ENCODE assay signal across 26 cellular contexts in the genomic region with DNA sequence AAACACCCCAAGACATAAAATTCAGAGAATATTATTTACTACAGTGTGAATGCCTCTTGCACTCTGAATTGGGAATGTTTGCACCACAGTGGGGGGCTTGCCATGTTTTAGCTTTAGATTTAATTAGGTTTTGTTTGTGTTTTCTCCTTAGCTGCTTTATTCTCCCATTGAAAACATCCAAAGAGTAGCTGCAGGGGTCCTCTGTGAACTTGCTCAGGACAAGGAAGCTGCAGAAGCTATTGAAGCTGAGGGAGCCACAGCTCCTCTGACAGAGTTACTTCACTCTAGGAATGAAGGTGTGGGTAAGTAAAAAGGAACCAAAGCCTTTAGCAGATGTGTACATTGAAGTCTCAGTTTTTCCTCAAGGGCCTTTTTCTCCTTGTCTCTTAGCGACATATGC. TPM values are rescaled to one million over a fixed set of nuclear protein-coding genes. Genes with fewer than 3 reads are reported as not detected.
DNase-seq lines count a peak whose midpoint lies in the region; ATAC-seq, FAIRE-seq and TF ChIP-seq lines count a peak whose summit lies in the region.
"Had no signal": no experiment of that assay in that cellular context is flagged by ENCODE, and none has a peak within 500 bp of the region (broad histone marks: within the 10 kb centered on the region; RNA-seq: fewer than 3 reads in every experiment).

No MANE protein-coding gene starts in this region.

- TF ChIP-seq EP300 in HepG2 (IDR thresholded peaks at IDR 0.05; ENCODE audit: low read depth in 2 of 2, low read length in 2 of 2) (no peak), HepG2 (CRISPR knock-in tag; IDR thresholded peaks at IDR 0.05; ENCODE audit: borderline replicate concordance) (no peak)

- H3K36me3 ChIP-seq in HepG2 (replicated peaks in 1 of 2; ENCODE audit: control insufficient read depth in 1 of 2, insufficient read depth in 2 of 2, low read length in 2 of 2): peaks cover 43 to 92% of the 10 kb centered on the region in 2 experiments
- peaks cover 18 to 85% (median 54%) of the 10 kb centered on the region in 4 donors for H3K36me3 ChIP-seq in right lobe of liver
- peaks cover 96% of the 10 kb centered on the region for H3K36me3 ChIP-seq in mesodermal cell (ENCODE audit: control insufficient read depth, insufficient read depth, low read length)

- no peak overlapping the region for H3K4me2 ChIP-seq in HepG2 (ENCODE audit: low read depth, low read length)
- H3K4me2 ChIP-seq: SK-N-SH had no signal

- no peak for TF ChIP-seq RAD21 in HepG2 (CRISPR knock-in tag; IDR thresholded peaks at IDR 0.05)

- H3K9me3 ChIP-seq in HepG2 (ENCODE audit: low read length): no peaks in the 10 kb centered on the region
- no peaks in the 10 kb centered on the region for H3K9me3 ChIP-seq in right lobe of liver
- no peaks in the 10 kb centered on the region for H3K9me3 ChIP-seq in mesodermal cell (ENCODE audit: control insufficient read depth, low read length)
- H3K9me3 ChIP-seq: SK-N-SH had no signal

- BruUV-seq in HepG2 (replicated peaks; lab: Mats Ljungman, UMichigan): no TSS peak

- 100% methylated on average over 1 of the region's 1 CpG for WGBS in HepG2 (ENCODE audit: low lambda C conversion rate)
- 80% methylated on average over 1 of the region's 1 CpG for WGBS in right lobe of liver (ENCODE audit: insufficient coverage, low coverage, low lambda C conversion rate, missing lambda C conversion rate)
- 67% methylated on average over 1 of the region's 1 CpG; no CpG with 5 or more reads in 1 of the 2 experiments for WGBS in mesodermal cell (ENCODE audit: insufficient coverage in 2 of 2), 2 experiments

- no peak overlapping the region for H3K9ac ChIP-seq in HepG2 (ENCODE audit: insufficient read depth, low read depth, low read length)
- H3K9ac ChIP-seq: SK-N-SH had no signal

- ATAC-seq in HepG2 (no peak), right lobe of liver (no peak), WTC11 (peak; percentile 49), HG03039 (IDR thresholded peaks at IDR 0.05; ENCODE audit: unreplicated experiment) (no peak)
- ATAC-seq: HCT116, Panc1 had no signal

- no peaks in the 10 kb centered on the region for H3K27me3 Mint-ChIP-seq in WTC11 (ENCODE audit: low read depth)
- H3K27me3 Mint-ChIP-seq in osteocyte (ENCODE audit: unreplicated experiment): no peaks in the 10 kb centered on the region
- H3K27me3 Mint-ChIP-seq: B cell had no signal

- H3K36me3 Mint-ChIP-seq in WTC11: peaks cover 88% of the 10 kb centered on the region
- H3K36me3 Mint-ChIP-seq in osteocyte (ENCODE audit: unreplicated experiment): peaks cover 79% of the 10 kb centered on the region

- H3K27ac Mint-ChIP-seq in WTC11: peak overlapping the region; percentile 36
- no peak overlapping the region for H3K27ac Mint-ChIP-seq in osteocyte (ENCODE audit: unreplicated experiment)
- H3K27ac Mint-ChIP-seq: B cell had no signal

- in situ Hi-C loops in HepG2 (cut with HindIII; ENCODE audit: extremely low pct_ligation_motif_present, low pct_unique_long_range_greater_than_20kb): no loop called here

- FAIRE-seq in HepG2 (lab: Jason Lieb, UNC): no peak
- FAIRE-seq: GM18507, GM19239, H1, HTR-8/SVneo had no signal

- POLR2A ChIA-PET in HepG2 (lab: Yijun Ruan, JAX): no interaction called here
- POLR2A ChIA-PET in WTC11 (lab: Charles Lee): interaction anchor here (1.0 to 1.4 kb wide), 2 partner anchors 8 to 36 kb away, joined by 4 to 6 read pairs; partner anchors contain the start of gene CTNNB1

- no peak overlapping the region for H3K27ac ChIP-seq in HepG2 (ENCODE audit: extremely low read length, insufficient read depth, low read length)
- no peak overlapping the region for H3K27ac ChIP-seq in right lobe of liver
- peak overlapping the region; percentile 17 for H3K27ac ChIP-seq in mesodermal cell (ENCODE audit: low read depth, low read length, severe bottlenecking)

- H3K27me3 ChIP-seq in HepG2 (ENCODE audit: control insufficient read depth in 1 of 2, insufficient read depth in 2 of 2, low read length in 2 of 2) (no peaks in the 10 kb centered on the region), right lobe of liver (no peaks in the 10 kb centered on the region)

- CTCF ChIA-PET in HepG2 (lab: Yijun Ruan, JAX; ENCODE audit: low intra/inter-chr PET ratio, low total read pairs) (no interaction called here), WTC11 (lab: Charles Lee) (interaction anchor here (0.8 to 2.1 kb wide), 3 partner anchors 202 to 656 kb away, joined by 4 to 5 read pairs (median 4); no protein-coding TSS in a partner anchor)

- DNase-seq in HepG2 (ENCODE audit: low spot score) (no peak), right lobe of liver (no peak), WTC11 (ENCODE audit: low spot score) (no peak), osteocyte (ENCODE audit: extremely low spot score, unreplicated experiment) (no peak), NCI-H345 treated with DMSO at 0.1 percent for 48 hours (lab: John Stamatoyannopoulos, UW; ENCODE audit: unreplicated experiment) (no peak)
- DNase-seq: DMS53, GDM1, MM.1S, NCI-H1048, NCI-H1436, NCI-H187 treated with DMSO at 0.1 percent for 48 hours, NCI-H2107, NCI-H510A, NCI-H748 treated with DMSO at 0.1 percent for 48 hours, SIG-M5, SK-N-SH had no signal

- peaks cover 7% of the 10 kb centered on the region for H4K20me1 ChIP-seq in HepG2 (ENCODE audit: insufficient read depth, low read length)

- no peak for TF ChIP-seq CTCF in HepG2 (CRISPR knock-in tag; IDR thresholded peaks at IDR 0.05)
- no peak for TF ChIP-seq CTCF in right lobe of liver (IDR thresholded peaks at IDR 0.05)
- no peak for TF ChIP-seq CTCF in WTC11 (IDR thresholded peaks at IDR 0.05)
- no peak for TF ChIP-seq CTCF in osteocyte (IDR thresholded peaks at IDR 0.05)

- intact Hi-C loops in HepG2 (cut with micrococcal nuclease; ENCODE audit: unreplicated experiment) (no loop called here), right lobe of liver (cut with DNase I) (no loop called here)

- H3K9me3 Mint-ChIP-seq in WTC11 (no peaks in the 10 kb centered on the region), osteocyte (ENCODE audit: unreplicated experiment) (no peaks in the 10 kb centered on the region)

- no peaks in the 10 kb centered on the region for H3K4me1 ChIP-seq in HepG2 (ENCODE audit: insufficient read depth, low read length)
- H3K4me1 ChIP-seq in right lobe of liver: no peaks in the 10 kb centered on the region
- no peaks in the 10 kb centered on the region for H3K4me1 ChIP-seq in mesodermal cell (ENCODE audit: control insufficient read depth, insufficient read depth, low read length, poor library complexity, severe bottlenecking)

- H3K4me3 ChIP-seq in HepG2 (replicated peaks in 1 of 3; ENCODE audit: insufficient read depth in 1 of 3, low read depth in 2 of 3, low read length in 3 of 3) (no peak overlapping the region), right lobe of liver (no peak overlapping the region), mesodermal cell (ENCODE audit: extremely low read depth, insufficient read depth, low read length, poor library complexity, severe bottlenecking) (no peak overlapping the region)

- H3K4me1 Mint-ChIP-seq in WTC11 (peaks cover 50% of the 10 kb centered on the region), osteocyte (ENCODE audit: unreplicated experiment) (no peaks in the 10 kb centered on the region)
- H3K4me1 Mint-ChIP-seq: B cell, CD14-positive monocyte had no signal

- H2AFZ ChIP-seq in HepG2 (ENCODE audit: low read length): no peak overlapping the region

- H3K79me2 ChIP-seq in HepG2 (ENCODE audit: insufficient read depth, low read length): peaks cover 7% of the 10 kb centered on the region

- TF ChIP-seq POLR2A in HepG2 (IDR thresholded peaks at IDR 0.05; ENCODE audit: insufficient read depth in 1 of 2, low read depth in 2 of 2, low read length in 2 of 2): no peak
- TF ChIP-seq POLR2A in right lobe of liver (IDR thresholded peaks at IDR 0.05): no peak

- 0 out of 2 replicates have a peak overlapping the region, but pooled peaks have one; percentile 6 for H3K4me3 Mint-ChIP-seq in WTC11
- H3K4me3 Mint-ChIP-seq in osteocyte (ENCODE audit: unreplicated experiment): no peak overlapping the region
- H3K4me3 Mint-ChIP-seq: B cell, CD14-positive monocyte had no signal

TF ChIP-seq in HepG2, 621 proteins besides CTCF, POLR2A, EP300 and RAD21 (continues in another document):
- TF ChIP-seq RBM22 (optimal IDR thresholded peaks at IDR 0.05; ENCODE audit: low read length) (peak; percentile 79), ZNF841 (CRISPR knock-in tag; IDR thresholded peaks at IDR 0.05; ENCODE audit: borderline replicate concordance) (no peak), ZNF354B (CRISPR knock-in tag; IDR thresholded peaks at IDR 0.05) (no peak)

TF ChIP-seq in WTC11, 78 proteins besides CTCF, POLR2A, EP300 and RAD21 (continues in another document):
- no peak for TF ChIP-seq KAT7 (CRISPR knock-in tag; IDR thresholded peaks at IDR 0.05; ENCODE audit: borderline replicate concordance)
- no peak for TF ChIP-seq ATF1 (CRISPR knock-in tag; IDR thresholded peaks at IDR 0.05)

RNA-seq across cellular contexts. Expression of gene CTNNB1, which starts 36.9 kb away (rescaled TPM):
- total RNA-seq in HepG2 (2016; rRNA removed; fragmentation: Illumina TruSeq; extraction: Trizol): 489 and 700 TPM in 2 replicates
- total RNA-seq in HepG2 (2016; cell fraction: cytosol; rRNA removed; fragmentation: Illumina TruSeq; extraction: Trizol; ENCODE audit: low read depth): 50.2 and 54.9 TPM in 2 replicates
- 488 and 720 TPM in 2 replicates for total RNA-seq in HepG2 (2016; cell fraction: insoluble cytoplasmic fraction; rRNA removed; fragmentation: Illumina TruSeq; extraction: Trizol)
- total RNA-seq in HepG2 (2016; cell fraction: membrane; rRNA removed; fragmentation: Illumina TruSeq; extraction: Trizol): 94.6 and 98.6 TPM in 2 replicates
- total RNA-seq in HepG2 (2016; cell fraction: nucleus; rRNA removed; fragmentation: Illumina TruSeq; extraction: Trizol): 268 and 292 TPM in 2 replicates
- polyA plus RNA-seq in HepG2 (2011; rRNA removed): 398 and 417 TPM in 2 replicates
- 460 and 473 TPM in 2 replicates for polyA plus RNA-seq in HepG2 (2011; cell fraction: cytosol; rRNA removed)
- polyA plus RNA-seq in HepG2 (2011; cell fraction: nucleus; rRNA removed): 417 and 480 TPM in 2 replicates
- 229 and 276 TPM in 2 replicates for polyA plus RNA-seq in HepG2 (2012)
- 7.0 and 9.4 TPM in 2 replicates for polyA plus RNA-seq in HepG2 (2016; cell fraction: cytosol; fragmentation: Illumina TruSeq; extraction: Trizol; ENCODE audit: low read depth)
- 347 and 367 TPM in 2 replicates for polyA plus RNA-seq in HepG2 (2016; cell fraction: insoluble cytoplasmic fraction; fragmentation: Illumina TruSeq; extraction: Trizol; ENCODE audit: low read depth)
- polyA plus RNA-seq in HepG2 (2016; cell fraction: membrane; fragmentation: Illumina TruSeq; extraction: Trizol; ENCODE audit: low read depth): 21.8 and 23.3 TPM in 2 replicates
- polyA plus RNA-seq in HepG2 (2016; cell fraction: nucleus; fragmentation: Illumina TruSeq; extraction: Trizol; ENCODE audit: insufficient read depth, low read depth): 235 and 254 TPM in 2 replicates
- polyA minus RNA-seq in HepG2 (2011; rRNA and poly(A)+ RNA removed; ENCODE audit: low replicate concordance): 1,533 and 3,275 TPM in 2 replicates
- 616 and 632 TPM in 2 replicates for polyA minus RNA-seq in HepG2 (2011; cell fraction: cytosol; rRNA and poly(A)+ RNA removed)
- 538 and 639 TPM in 2 replicates for polyA minus RNA-seq in HepG2 (2011; cell fraction: nucleus; rRNA and poly(A)+ RNA removed)
- total RNA-seq in right lobe of liver: 100 to 1,000 TPM; 107 to 160 (median 138) TPM
- total RNA-seq in WTC11 (2021): 387 to 436 TPM (median 432 TPM) in 3 replicates
- 417 TPM for polyA plus RNA-seq in mesodermal cell (2013, experiment 1 of 2)
- polyA plus RNA-seq in mesodermal cell (2013, experiment 2 of 2): 376 TPM
- total RNA-seq in osteocyte: 321 and 339 TPM in 2 replicates
